ENCODE assay signal across 1 cellular context in genomic region chr5:56588636-56589485, GRCh38.
TF ChIP-seq lines count a peak whose summit lies in the region.

No MANE protein-coding gene starts in this region.

TF ChIP-seq in GM12878, 131 proteins besides CTCF, POLR2A, EP300 and RAD21 (continued from another document and continues in another):
- TF ChIP-seq KAT2A (conservative IDR thresholded peaks at IDR 0.05; ENCODE audit: control insufficient read depth, low read depth, low read length) = no peak
- 0 out of 2 replicates have a peak, but pooled peaks have one; percentile 41 for TF ChIP-seq NBN (IDR thresholded peaks at IDR 0.05)
- no peak for TF ChIP-seq NR2C1 (IDR thresholded peaks at IDR 0.05)
- TF ChIP-seq FOXM1 (IDR thresholded peaks at IDR 0.05; ENCODE audit: low read depth, low read length) = peak; percentile 69; the same call in 1 of the 2 replicates
- no peak for TF ChIP-seq USF1 (IDR thresholded peaks at IDR 0.05; ENCODE audit: borderline replicate concordance, extremely low read length, insufficient read depth, low read depth, low read length)
- no peak for TF ChIP-seq SUPT20H (IDR thresholded peaks at IDR 0.05; ENCODE audit: borderline replicate concordance, control insufficient read depth, low read depth, low read length)
- TF ChIP-seq BACH1 (IDR thresholded peaks at IDR 0.05; ENCODE audit: borderline replicate concordance) = no peak
- TF ChIP-seq MYB (IDR thresholded peaks at IDR 0.05; ENCODE audit: borderline replicate concordance, low read depth, low read length) = no peak
- TF ChIP-seq GATAD2B (conservative IDR thresholded peaks at IDR 0.05; ENCODE audit: low read depth) = 0 out of 2 replicates have a peak, but pooled peaks have one; percentile 26
- no peak for TF ChIP-seq KDM1A (IDR thresholded peaks at IDR 0.05; ENCODE audit: borderline replicate concordance)
- peak; percentile 13; the same call in 1 of the 2 replicates for TF ChIP-seq HDGF (IDR thresholded peaks at IDR 0.05)
- 0 out of 2 replicates have a peak, but pooled peaks have one; percentile 8 for TF ChIP-seq PKNOX1 (IDR thresholded peaks at IDR 0.05)
- no peak for TF ChIP-seq BCLAF1 (IDR thresholded peaks at IDR 0.05)
- no peak for TF ChIP-seq PAX8 (IDR thresholded peaks at IDR 0.05)
- TF ChIP-seq SREBF1 (IDR thresholded peaks at IDR 0.05; ENCODE audit: low read length) = no peak
- TF ChIP-seq NFIC (IDR thresholded peaks at IDR 0.05; ENCODE audit: low read depth, low read length) = peak; percentile 19; the same call in 1 of the 2 replicates
- peak; percentile 10; the same call in 1 of the 2 replicates for TF ChIP-seq SPI1 (IDR thresholded peaks at IDR 0.05; ENCODE audit: borderline replicate concordance, insufficient read depth, low read depth, low read length)
- peak; percentile 49 for TF ChIP-seq MEF2B (IDR thresholded peaks at IDR 0.05; ENCODE audit: partially characterized antibody, poor library complexity, severe bottlenecking)
- TF ChIP-seq CEBPB (IDR thresholded peaks at IDR 0.05; ENCODE audit: borderline replicate concordance in 1 of 2, low read depth in 2 of 2, low read length in 2 of 2) = no peak
- no peak for TF ChIP-seq RCOR1 (conservative IDR thresholded peaks at IDR 0.05; ENCODE audit: low read depth, low read length)
- no peak for TF ChIP-seq ZBTB33 (IDR thresholded peaks at IDR 0.05)
- no peak for TF ChIP-seq NFXL1 (IDR thresholded peaks at IDR 0.05; ENCODE audit: borderline replicate concordance)
- no peak for TF ChIP-seq E2F4 (IDR thresholded peaks at IDR 0.05; ENCODE audit: low read depth, low read length)
- TF ChIP-seq MEF2A (IDR thresholded peaks at IDR 0.05; ENCODE audit: insufficient read depth, low read depth, low read length) = no peak
- TF ChIP-seq E2F8 (IDR thresholded peaks at IDR 0.05; ENCODE audit: low read depth, partially characterized antibody) = no peak
- TF ChIP-seq PRDM15 (CRISPR knock-in tag; IDR thresholded peaks at IDR 0.05) = no peak
- TF ChIP-seq CREB1 (IDR thresholded peaks at IDR 0.05; ENCODE audit: low read depth) = 0 out of 2 replicates have a peak, but pooled peaks have one; percentile 6
- peak; percentile 61 for TF ChIP-seq PBX3 (IDR thresholded peaks at IDR 0.05; ENCODE audit: insufficient replicate concordance, low read depth, low read length)
- TF ChIP-seq HDAC6 (IDR thresholded peaks at IDR 0.05; ENCODE audit: unreplicated experiment) = no peak
- peak; percentile 78 for TF ChIP-seq RUNX3 (IDR thresholded peaks at IDR 0.05; ENCODE audit: low read length)
- 0 out of 2 replicates have a peak, but pooled peaks have one; percentile 20 for TF ChIP-seq DPF2 (IDR thresholded peaks at IDR 0.05)
- TF ChIP-seq SMARCA5 (IDR thresholded peaks at IDR 0.05) = no peak
- no peak for TF ChIP-seq ZNF622 (IDR thresholded peaks at IDR 0.05)
- TF ChIP-seq CREM (IDR thresholded peaks at IDR 0.05; ENCODE audit: low read depth) = peak; percentile 31; the same call in 1 of the 2 replicates
- TF ChIP-seq JUNB (IDR thresholded peaks at IDR 0.05) = no peak
- TF ChIP-seq POLR2AphosphoS5 (IDR thresholded peaks at IDR 0.05; ENCODE audit: low read length) = peak; percentile 70
- TF ChIP-seq BHLHE40 (IDR thresholded peaks at IDR 0.05; ENCODE audit: borderline replicate concordance in 1 of 2, low read depth in 2 of 2, low read length in 1 of 2) = peak; percentile 54 to 77; a peak in 2 of 4 replicates
- TF ChIP-seq ATF3 (IDR thresholded peaks at IDR 0.05; ENCODE audit: borderline replicate concordance, extremely low read depth, low read depth, low read length) = no peak
- TF ChIP-seq TCF7 (IDR thresholded peaks at IDR 0.05; ENCODE audit: borderline replicate concordance) = no peak
- TF ChIP-seq ZNF24 (IDR thresholded peaks at IDR 0.05) = no peak
- TF ChIP-seq LARP7 (IDR thresholded peaks at IDR 0.05) = no peak
- no peak for TF ChIP-seq ZNF274 (IDR thresholded peaks at IDR 0.05; ENCODE audit: insufficient read depth, insufficient read length)
- no peak for TF ChIP-seq NFYA (IDR thresholded peaks at IDR 0.05; ENCODE audit: borderline replicate concordance, low read depth, low read length)
- no peak for TF ChIP-seq RB1 (IDR thresholded peaks at IDR 0.05; ENCODE audit: borderline replicate concordance)
- TF ChIP-seq JUND (IDR thresholded peaks at IDR 0.05; ENCODE audit: low read depth, low read length) = no peak
- TF ChIP-seq RELB (IDR thresholded peaks at IDR 0.05; ENCODE audit: low read depth) = peak; percentile 75; the same call in 1 of the 2 replicates
- no peak for TF ChIP-seq TAF1 (IDR thresholded peaks at IDR 0.05; ENCODE audit: borderline replicate concordance, low read depth, low read length)
- no peak for TF ChIP-seq SMAD5 (IDR thresholded peaks at IDR 0.05; ENCODE audit: low read depth)
